Comparison of ENCODE assay signal across 9 cellular contexts in genomic region chr1:183632964-183633363, GRCh38. TPM values are rescaled to one million over a fixed set of nuclear protein-coding genes. Genes with fewer than 3 reads are reported as not detected.
A peak's percentile ranks its signal among the peaks of the same experiment; 100 is the strongest.
DNase-seq lines count a peak whose midpoint lies in the region; ATAC-seq and TF ChIP-seq lines count a peak whose summit lies in the region.
"Had no signal": no experiment of that assay in that cellular context is flagged by ENCODE, and none has a peak within 500 bp of the region (broad histone marks: within the 10 kb centered on the region; RNA-seq: fewer than 3 reads in every experiment).

No MANE protein-coding gene starts in this region.

- peak overlapping the region; percentile 91; the same call in 1 of the 2 replicates for H3K27ac ChIP-seq in Karpas-422 (ENCODE audit: low read length)
- no peak overlapping the region for H3K27ac ChIP-seq in colonic mucosa

- H2AFZ ChIP-seq in Karpas-422 (ENCODE audit: low read length): no peak overlapping the region
- H2AFZ ChIP-seq in neuron (ENCODE audit: low read depth, low read length): no peak overlapping the region

- POLR2A ChIA-PET in Caco-2 (lab: Charles Lee): interaction anchor here (0.6 kb wide), 1 partner anchor 45 kb away, joined by 5 read pairs; no protein-coding TSS in a partner anchor

- H3K36me3 ChIP-seq in Caco-2 (ENCODE audit: control insufficient read depth, insufficient read depth, low read length): no peaks in the 10 kb centered on the region; the same call in 1 of the 2 replicates
- peaks cover 47% of the 10 kb centered on the region; the same call in 1 of the 2 replicates for H3K36me3 ChIP-seq in Karpas-422 (ENCODE audit: insufficient read depth, low read length)
- no peaks in the 10 kb centered on the region for H3K36me3 ChIP-seq in colonic mucosa
- peaks cover 28% of the 10 kb centered on the region for H3K36me3 ChIP-seq in neuron (ENCODE audit: insufficient read depth, low read length)

- CTCF ChIA-PET in Caco-2 (lab: Charles Lee): interaction anchor here (0.7 to 1.5 kb wide), 4 partner anchors 22 to 67 kb away, joined by 3 to 5 read pairs (median 4); no protein-coding TSS in a partner anchor

- peaks cover 20% of the 10 kb centered on the region for H4K20me1 ChIP-seq in Karpas-422 (ENCODE audit: insufficient read depth, low read depth, low read length)

- H3K36me3 Mint-ChIP-seq in Caco-2 (ENCODE audit: insufficient read depth, unreplicated experiment): peaks cover 49% of the 10 kb centered on the region

- no peak overlapping the region for H3K27ac Mint-ChIP-seq in Caco-2 (ENCODE audit: unreplicated experiment)

- H3K27me3 ChIP-seq in Caco-2 (replicated peaks; ENCODE audit: control insufficient read depth, insufficient read depth, low read length) (no peaks in the 10 kb centered on the region), Karpas-422 (ENCODE audit: low read length) (no peaks in the 10 kb centered on the region), colonic mucosa (no peaks in the 10 kb centered on the region), neuron (ENCODE audit: insufficient read depth, low read length) (no peaks in the 10 kb centered on the region)

- H3K4me1 ChIP-seq in Caco-2: peaks cover 22% of the 10 kb centered on the region
- H3K4me1 ChIP-seq in Karpas-422 (ENCODE audit: low read length): peaks cover 36% of the 10 kb centered on the region
- peaks cover 15% of the 10 kb centered on the region for H3K4me1 ChIP-seq in colonic mucosa
- H3K4me1 ChIP-seq in neuron (ENCODE audit: insufficient read depth, low read length): peaks cover 45% of the 10 kb centered on the region

- H3K9me3 ChIP-seq in Caco-2 (no peaks in the 10 kb centered on the region), Karpas-422 (ENCODE audit: low read length) (no peaks in the 10 kb centered on the region), colonic mucosa (no peaks in the 10 kb centered on the region), neuron (ENCODE audit: low read length) (no peaks in the 10 kb centered on the region)

- H3K9me3 Mint-ChIP-seq in Caco-2 (ENCODE audit: unreplicated experiment): no peaks in the 10 kb centered on the region

- H3K4me3 ChIP-seq in Caco-2 (ENCODE audit: low read depth, low read length) (no peak overlapping the region), Karpas-422 (ENCODE audit: low read length) (peak overlapping the region; percentile 86), colonic mucosa (peak overlapping the region; percentile 77), neuron (ENCODE audit: low read length) (peak overlapping the region; percentile 74)
- H3K4me3 ChIP-seq: lung had no signal

- H3K4me1 Mint-ChIP-seq in Caco-2 (ENCODE audit: low read depth, unreplicated experiment): peaks cover 19% of the 10 kb centered on the region

- BruUV-seq in Caco-2 (replicated peaks; lab: Mats Ljungman, UMichigan): no TSS peak

- peak overlapping the region; percentile 91 for H3K4me3 Mint-ChIP-seq in Caco-2 (ENCODE audit: unreplicated experiment)

- no peaks in the 10 kb centered on the region for H3K9me2 ChIP-seq in Karpas-422 (replicated peaks; ENCODE audit: insufficient read depth, low read length)

- peaks cover 57% of the 10 kb centered on the region for H3K79me2 ChIP-seq in Karpas-422 (ENCODE audit: low read length)

- TF ChIP-seq CTCF in Caco-2 (IDR thresholded peaks at IDR 0.05; ENCODE audit: insufficient read depth in 1 of 2, low read depth in 1 of 2, low read length in 1 of 2, severe bottlenecking in 1 of 2, unreplicated experiment in 1 of 2) (no peak), colonic mucosa (IDR thresholded peaks at IDR 0.05) (no peak)

- ATAC-seq in GM18519 (IDR thresholded peaks at IDR 0.05; ENCODE audit: low FRiP score, unreplicated experiment) (no peak), HG03280 (IDR thresholded peaks at IDR 0.05; ENCODE audit: unreplicated experiment) (no peak), HG03432 (IDR thresholded peaks at IDR 0.05; ENCODE audit: unreplicated experiment) (no peak)

- no peaks in the 10 kb centered on the region for H3K27me3 Mint-ChIP-seq in Caco-2 (ENCODE audit: insufficient read depth, unreplicated experiment)

- H3K9ac ChIP-seq in Karpas-422 (ENCODE audit: low read length) (peak overlapping the region; percentile 93), colonic mucosa (ENCODE audit: low read depth in 2 of 2, low read length in 2 of 2) (no peak overlapping the region)

- H3K4me2 ChIP-seq in Karpas-422 (ENCODE audit: low read depth, low read length, poor library complexity, severe bottlenecking): peak overlapping the region; percentile 78

- intact Hi-C loops in Caco-2 (cut with micrococcal nuclease; ENCODE audit: unreplicated experiment): loop anchor here (1.0 to 10.0 kb wide), 2 partner anchors 283 to 422 kb away; partner anchors contain the start of gene TSEN15
- intact Hi-C loops in colonic mucosa (cut with DNase I): no loop called here

- DNase-seq in Caco-2 (no peak), Karpas-422 (no peak), colonic mucosa (no peak)
- DNase-seq in effector CD8-positive, alpha-beta T cell (lab: John Stamatoyannopoulos, UW): no peak

RNA-seq across cellular contexts. Expression of gene ARPC5, which starts 2.6 kb away (rescaled TPM):
- total RNA-seq in Caco-2 (2022): 123 and 135 TPM in 2 replicates
- total RNA-seq in Karpas-422 (2014; rRNA removed; shearing (Covaris generic); ENCODE audit: low replicate concordance): 93.3 and 238 TPM in 2 replicates
- 100 to 1,000 TPM; 147 to 189 TPM for total RNA-seq in colonic mucosa

RNA-seq across cellular contexts. Expression of gene APOBEC4, which starts 20.2 kb away (rescaled TPM):
- total RNA-seq in Caco-2 (2022) (not detected in 2 replicates), colonic mucosa (not detected)
- not detected in 2 replicates for total RNA-seq in Karpas-422 (2014; rRNA removed; shearing (Covaris generic); ENCODE audit: low replicate concordance)

RNA-seq across cellular contexts. Expression of gene NCF2, which starts 42.7 kb away (rescaled TPM):
- total RNA-seq in Caco-2 (2022) (0.58 TPM in 1 of 2 replicates, not detected in the other), colonic mucosa (1 to 10 TPM; 2.5 to 9.1 TPM)
- 7.0 and 13.5 TPM in 2 replicates for total RNA-seq in Karpas-422 (2014; rRNA removed; shearing (Covaris generic); ENCODE audit: low replicate concordance)
